Comparison of ENCODE assay signal across 19 cellular contexts in the genomic region with DNA sequence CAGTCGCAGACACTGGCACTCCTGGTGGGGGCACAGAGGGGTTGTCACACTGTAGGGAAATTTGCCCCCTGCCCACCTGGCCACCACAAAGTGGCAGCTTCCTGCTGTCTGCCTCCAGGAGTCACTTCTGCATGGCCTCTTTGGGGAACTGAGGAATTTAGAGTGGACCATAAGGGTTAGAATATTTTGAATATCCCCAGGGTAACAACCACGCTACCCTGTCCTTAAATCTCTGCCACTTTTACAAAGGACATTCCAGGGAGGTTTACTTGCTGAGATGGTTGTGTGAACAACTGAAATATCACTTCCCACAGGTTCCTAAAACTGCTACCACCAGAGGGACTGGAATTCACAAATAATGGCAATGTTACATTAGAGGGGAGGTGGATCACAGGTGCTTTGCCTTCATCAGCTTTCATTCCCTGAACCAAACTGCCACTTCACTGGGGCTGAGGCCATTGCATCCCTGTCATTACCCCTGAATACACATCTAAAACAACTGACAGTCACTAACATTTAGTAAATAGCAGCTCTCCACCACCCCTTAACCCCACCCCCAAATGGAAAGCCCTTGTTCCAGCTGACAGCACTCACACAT.
DNase-seq lines count a peak whose midpoint lies in the region; ATAC-seq, FAIRE-seq and TF ChIP-seq lines count a peak whose summit lies in the region.
"Had no signal": no experiment of that assay in that cellular context is flagged by ENCODE, and none has a peak within 500 bp of the region (broad histone marks: within the 10 kb centered on the region; RNA-seq: fewer than 3 reads in every experiment).

No MANE protein-coding gene starts in this region.

- H3K36me3 ChIP-seq in GM23338 (ENCODE audit: insufficient read depth), result no peaks in the 10 kb centered on the region
- no peaks in the 10 kb centered on the region for H3K36me3 ChIP-seq in neural cell (ENCODE audit: insufficient read depth, low read length)
- H3K36me3 ChIP-seq: sigmoid colon, SJSA1 had no signal

- peaks cover 15% of the 10 kb centered on the region for H3K4me1 Mint-ChIP-seq in GM23338
- H3K4me1 Mint-ChIP-seq in brain, result peaks cover 32% of the 10 kb centered on the region
- H3K4me1 Mint-ChIP-seq: activated CD8-positive, alpha-beta memory T cell treated with anti-CD3 and anti-CD28 coated beads, Interleukin-2, amount 10 ng/mL, durations not matched to agents 7 days and 5 days; immature natural killer cell; memory B cell had no signal

- H3K4me3 Mint-ChIP-seq in GM23338 (no peak overlapping the region), brain (no peak overlapping the region)
- H3K4me3 Mint-ChIP-seq: activated CD8-positive, alpha-beta memory T cell treated with anti-CD3 and anti-CD28 coated beads, Interleukin-2, amount 10 ng/mL, durations not matched to agents 7 days and 5 days; immature natural killer cell; memory B cell; T-helper 2 cell treated with Interferon-gamma antibody and Interleukin-4, amounts not matched to agents 5 μg/mL and 100 μg/mL, for 36 hours had no signal

- H3K4me3 ChIP-seq in GM23338 (no peak overlapping the region), neural cell (ENCODE audit: low read length) (no peak overlapping the region)
- H3K4me3 ChIP-seq: sigmoid colon, SJSA1 had no signal

- H3K79me2 ChIP-seq in GM23338 (replicated peaks; ENCODE audit: insufficient read depth) (no peaks in the 10 kb centered on the region), neural cell (replicated peaks; ENCODE audit: insufficient read depth, low read length) (no peaks in the 10 kb centered on the region)

- H3K9me3 ChIP-seq in neural cell (ENCODE audit: low read length), result no peaks in the 10 kb centered on the region
- H3K9me3 ChIP-seq: sigmoid colon, SJSA1 had no signal

- H3K27me3 ChIP-seq in GM23338 (ENCODE audit: insufficient read depth) (no peaks in the 10 kb centered on the region), neural cell (ENCODE audit: insufficient read depth, low read depth, low read length) (no peaks in the 10 kb centered on the region)
- H3K27me3 ChIP-seq: sigmoid colon, SJSA1 had no signal

- H2AFZ ChIP-seq in GM23338 (peak overlapping the region; percentile 11), neural cell (ENCODE audit: low read depth, low read length) (no peak overlapping the region)

- H3K27ac ChIP-seq in GM23338 (ENCODE audit: low read depth) (peak overlapping the region; percentile 80; the same call in 1 of the 2 replicates), neural cell (ENCODE audit: low read length) (peak overlapping the region; percentile 31)
- H3K27ac ChIP-seq: SJSA1 had no signal

- H3K27ac Mint-ChIP-seq in GM23338, result no peak overlapping the region
- peak overlapping the region; percentile 40 to 92 (median 64) for H3K27ac Mint-ChIP-seq in brain
- H3K27ac Mint-ChIP-seq: activated CD8-positive, alpha-beta memory T cell treated with anti-CD3 and anti-CD28 coated beads, Interleukin-2, amount 10 ng/mL, durations not matched to agents 7 days and 5 days; immature natural killer cell; memory B cell; T-helper 2 cell treated with Interferon-gamma antibody and Interleukin-4, amounts not matched to agents 5 μg/mL and 100 μg/mL, for 36 hours had no signal

- no peak for TF ChIP-seq RAD21 in neural cell (conservative IDR thresholded peaks at IDR 0.05)

- no peak overlapping the region for H3K9ac ChIP-seq in neural cell (ENCODE audit: low read length)

- H4K20me1 ChIP-seq in GM23338 (replicated peaks; ENCODE audit: insufficient read depth), result no peaks in the 10 kb centered on the region; the same call in 1 of the 2 replicates
- H4K20me1 ChIP-seq in neural cell (ENCODE audit: insufficient read depth), result no peaks in the 10 kb centered on the region

- H3K4me2 ChIP-seq in GM23338 (no peak overlapping the region), neural cell (ENCODE audit: low read length) (no peak overlapping the region)

- no peaks in the 10 kb centered on the region; the same call in 1 of the 2 replicates for H3F3A ChIP-seq in GM23338 (replicated peaks; ENCODE audit: low read depth)
- H3F3A ChIP-seq in neural cell (ENCODE audit: insufficient read depth, low read length, poor library complexity, severe bottlenecking), result no peaks in the 10 kb centered on the region

- peaks cover 3% of the 10 kb centered on the region for H3K27me3 Mint-ChIP-seq in GM23338 (ENCODE audit: insufficient read depth, low read depth, poor library complexity)
- no peaks in the 10 kb centered on the region for H3K27me3 Mint-ChIP-seq in brain
- H3K27me3 Mint-ChIP-seq: activated CD8-positive, alpha-beta memory T cell treated with anti-CD3 and anti-CD28 coated beads, Interleukin-2, amount 10 ng/mL, durations not matched to agents 7 days and 5 days had no signal

- ATAC-seq in GM23338, result peak; percentile 34; the same call in 2 of the 3 replicates
- ATAC-seq in GM21390 (IDR thresholded peaks at IDR 0.05; ENCODE audit: unreplicated experiment), result no peak
- no peak for ATAC-seq in HG02763 (IDR thresholded peaks at IDR 0.05; ENCODE audit: unreplicated experiment)
- ATAC-seq: activated CD8-positive, alpha-beta memory T cell treated with anti-CD3 and anti-CD28 coated beads, Interleukin-2, amount 10 ng/mL, durations not matched to agents 7 days and 5 days had no signal

- peaks cover 5% of the 10 kb centered on the region; the same call in 1 of the 2 replicates for H3K9me2 ChIP-seq in GM23338 (ENCODE audit: insufficient read depth)
- H3K9me2 ChIP-seq in neural cell (ENCODE audit: insufficient read depth, low read length), result no peaks in the 10 kb centered on the region

- TF ChIP-seq EP300 in neural cell (conservative IDR thresholded peaks at IDR 0.05; ENCODE audit: poor library complexity, severe bottlenecking), result no peak

- DNase-seq in GM23338 (ENCODE audit: low spot score) (peak; percentile 40), NCI-H187 (lab: John Stamatoyannopoulos, UW) (peak; percentile 76 to 86), urothelium cell line (ENCODE audit: low spot score) (no peak), MV-4-11 (lab: John Stamatoyannopoulos, UW) (no peak)
- DNase-seq: activated CD4-positive, CD25-positive, alpha-beta regulatory T cell treated with anti-CD3 and anti-CD28 coated beads, Interleukin-2, amount 50 U/mL, for 72 hours; activated CD8-positive, alpha-beta memory T cell treated with anti-CD3 and anti-CD28 coated beads, Interleukin-2, amount 10 ng/mL, durations not matched to agents 7 days and 5 days; activated naive CD4-positive, alpha-beta T cell; aorta; immature natural killer cell; occipital lobe; sigmoid colon had no signal

- H3K4me1 ChIP-seq in GM23338 (ENCODE audit: insufficient read depth), result 0 out of 2 replicates have a peak, but pooled peaks cover 3% of the 10 kb centered on the region
- H3K4me1 ChIP-seq: SJSA1 had no signal

- no peaks in the 10 kb centered on the region for H3K36me3 Mint-ChIP-seq in GM23338 (ENCODE audit: low read depth)
- H3K36me3 Mint-ChIP-seq in brain, result no peaks in the 10 kb centered on the region
- H3K36me3 Mint-ChIP-seq: activated CD8-positive, alpha-beta memory T cell treated with anti-CD3 and anti-CD28 coated beads, Interleukin-2, amount 10 ng/mL, durations not matched to agents 7 days and 5 days; immature natural killer cell; memory B cell had no signal

- no peak for FAIRE-seq in urothelium cell line (lab: Jason Lieb, UNC)
- FAIRE-seq: H1 had no signal

- TF ChIP-seq CTCF in GM23338 (conservative IDR thresholded peaks at IDR 0.05; ENCODE audit: low read depth in 2 of 2) (no peak; a peak in 1 of 4 replicates), brain (conservative IDR thresholded peaks at IDR 0.05) (no peak), neural cell (IDR thresholded peaks at IDR 0.05; ENCODE audit: poor library complexity, severe bottlenecking) (no peak)

- H3K9me3 Mint-ChIP-seq in GM23338, result no peaks in the 10 kb centered on the region; the same call in 2 of the 3 replicates
- peaks cover 2 to 13% (median 3%) of the 10 kb centered on the region in 5 experiments for H3K9me3 Mint-ChIP-seq in brain
- H3K9me3 Mint-ChIP-seq: immature natural killer cell; T-helper 2 cell treated with Interferon-gamma antibody and Interleukin-4, amounts not matched to agents 5 μg/mL and 100 μg/mL, for 36 hours had no signal

TF ChIP-seq in GM23338, 12 proteins besides CTCF, POLR2A, EP300 and RAD21 (continues in another document):
- TF ChIP-seq, protein P1, sequence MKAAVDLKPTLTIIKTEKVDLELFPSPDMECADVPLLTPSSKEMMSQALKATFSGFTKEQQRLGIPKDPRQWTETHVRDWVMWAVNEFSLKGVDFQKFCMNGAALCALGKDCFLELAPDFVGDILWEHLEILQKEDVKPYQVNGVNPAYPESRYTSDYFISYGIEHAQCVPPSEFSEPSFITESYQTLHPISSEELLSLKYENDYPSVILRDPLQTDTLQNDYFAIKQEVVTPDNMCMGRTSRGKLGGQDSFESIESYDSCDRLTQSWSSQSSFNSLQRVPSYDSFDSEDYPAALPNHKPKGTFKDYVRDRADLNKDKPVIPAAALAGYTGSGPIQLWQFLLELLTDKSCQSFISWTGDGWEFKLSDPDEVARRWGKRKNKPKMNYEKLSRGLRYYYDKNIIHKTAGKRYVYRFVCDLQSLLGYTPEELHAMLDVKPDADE (IDR thresholded peaks at IDR 0.05), result no peak
- TF ChIP-seq ZNF331 (CRISPR knock-in tag; IDR thresholded peaks at IDR 0.05; ENCODE audit: low read depth) (no peak), NANOG (IDR thresholded peaks at IDR 0.05; ENCODE audit: borderline replicate concordance) (no peak), STAT1 (IDR thresholded peaks at IDR 0.05; ENCODE audit: unreplicated experiment) (no peak), JUNB (IDR thresholded peaks at IDR 0.05; ENCODE audit: unreplicated experiment) (no peak)

TF ChIP-seq in neural cell, 6 proteins besides CTCF, POLR2A, EP300 and RAD21 (continues in another document):
- no peak for TF ChIP-seq TAF1 (IDR thresholded peaks at IDR 0.05; ENCODE audit: low read depth)

Comparison
In these comparisons a context has a peak if more than half of its experiments do, and no peak if none do; other contexts are left out.
1. DNase-seq: peak in GM23338 (single experiment) and NCI-H187 (2 of 2); none in urothelium cell line (single experiment) and MV-4-11 (single experiment).